In the genomic region with DNA sequence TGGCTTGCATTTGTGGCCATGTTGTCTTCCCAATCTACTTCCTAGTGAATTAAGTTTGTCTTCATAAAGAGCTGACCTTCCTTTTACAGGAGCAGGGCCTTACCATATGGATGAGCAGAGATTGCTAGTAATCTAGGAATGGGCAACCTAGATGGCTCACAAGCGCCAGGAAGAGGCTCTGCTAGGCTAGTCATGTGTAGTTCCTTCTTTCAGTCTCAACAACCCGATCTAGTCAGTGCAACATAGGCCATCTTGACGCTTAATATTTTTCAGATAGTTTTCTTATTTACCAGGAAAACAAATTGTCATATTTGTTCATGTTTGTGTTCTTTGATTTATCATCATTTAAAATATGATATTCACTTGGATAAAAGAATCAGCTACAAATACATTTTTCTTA, we compare ENCODE assay signal across 14 cellular contexts. TPM values are rescaled to one million over a fixed set of nuclear protein-coding genes. Genes with fewer than 3 reads are reported as not detected.
DNase-seq lines count a peak whose midpoint lies in the region; ATAC-seq and TF ChIP-seq lines count a peak whose summit lies in the region.
"Had no signal": no experiment of that assay in that cellular context is flagged by ENCODE, and none has a peak within 500 bp of the region (broad histone marks: within the 10 kb centered on the region; RNA-seq: fewer than 3 reads in every experiment).

No MANE protein-coding gene starts in this region.

- TF ChIP-seq CTCF in RWPE1 (conservative IDR thresholded peaks at IDR 0.05; ENCODE audit: low read depth) (no peak), upper lobe of left lung (IDR thresholded peaks at IDR 0.05) (no peak)

- ATAC-seq in HG02885 (IDR thresholded peaks at IDR 0.05; ENCODE audit: poor library complexity, unreplicated experiment) (peak; percentile 50), upper lobe of left lung (ENCODE audit: low FRiP score in 2 of 2) (no peak)
- ATAC-seq: K562 had no signal

- H3K9ac ChIP-seq in BLaER1 treated with 17β-estradiol and CSF1 and Interleukin-3, amounts not matched to agents 10 nM and 100 nM: no peak overlapping the region
- no peak overlapping the region for H3K9ac ChIP-seq in SK-N-MC (ENCODE audit: insufficient read length)

- peaks cover 32 to 82% (median 53%) of the 10 kb centered on the region in 11 experiments for H3K36me3 ChIP-seq in BLaER1 treated with 17β-estradiol and CSF1 and Interleukin-3, amounts not matched to agents 10 nM and 100 nM
- H3K36me3 ChIP-seq in SK-N-MC (ENCODE audit: insufficient read depth, low read length) (peaks cover 21% of the 10 kb centered on the region), upper lobe of left lung (peaks cover 3 to 30% (median 9%) of the 10 kb centered on the region in 4 donors)

- H3K27me3 ChIP-seq in BLaER1 treated with 17β-estradiol and CSF1 and Interleukin-3, amounts not matched to agents 10 nM and 100 nM: no peaks in the 10 kb centered on the region
- H3K27me3 ChIP-seq in upper lobe of left lung: no peaks in the 10 kb centered on the region

- peaks cover 0 to 11% (median 0%) of the 10 kb centered on the region in 11 experiments; a peak in 1 of 22 replicates for H3K9me3 ChIP-seq in BLaER1 treated with 17β-estradiol and CSF1 and Interleukin-3, amounts not matched to agents 10 nM and 100 nM (replicated peaks in 1 of 11)
- H3K9me3 ChIP-seq in SK-N-MC (ENCODE audit: low read depth, low read length) (no peaks in the 10 kb centered on the region), upper lobe of left lung (no peaks in the 10 kb centered on the region)
- H3K9me3 ChIP-seq: Caco-2 had no signal

- TF ChIP-seq POLR2A in upper lobe of left lung (IDR thresholded peaks at IDR 0.05): no peak

- POLR2A ChIA-PET in RWPE1 (lab: Yijun Ruan, JAX; ENCODE audit: low non-redundant PET): no interaction called here

- peaks cover 0 to 10% (median 7%) of the 10 kb centered on the region in 10 experiments; a peak in 13 of 20 replicates for H3K4me1 ChIP-seq in BLaER1 treated with 17β-estradiol and CSF1 and Interleukin-3, amounts not matched to agents 10 nM and 100 nM
- peaks cover 0 to 8% (median 0%) of the 10 kb centered on the region in 4 donors for H3K4me1 ChIP-seq in upper lobe of left lung
- H3K4me1 ChIP-seq: Caco-2 had no signal

- WGBS in upper lobe of left lung, 2 donors: 95 to 96% methylated on average over 3 of the region's 3 CpGs

- peak overlapping the region in 8 of 11 experiments; percentile 17 to 52 (median 32); a peak in 14 of 22 replicates for H3K4me2 ChIP-seq in BLaER1 treated with 17β-estradiol and CSF1 and Interleukin-3, amounts not matched to agents 10 nM and 100 nM

- DNase-seq in SK-N-MC (ENCODE audit: low read depth, low spot score) (no peak), RWPE1 (ENCODE audit: low spot score) (no peak), upper lobe of left lung (no peak), RKO (ENCODE audit: low spot score) (no peak)
- no peak for DNase-seq in activated CD4-positive, CD25-positive, alpha-beta regulatory T cell (lab: John Stamatoyannopoulos, UW)
- DNase-seq: Caco-2; CD4-positive, alpha-beta T cell; H9; IMR-90 had no signal

- H3K4me3 ChIP-seq in BLaER1 treated with 17β-estradiol and CSF1 and Interleukin-3, amounts not matched to agents 10 nM and 100 nM: no peak overlapping the region
- H3K4me3 ChIP-seq in SK-N-MC (no peak overlapping the region), upper lobe of left lung (no peak overlapping the region)
- H3K4me3 ChIP-seq: K562 had no signal

- peaks cover 0 to 27% (median 0%) of the 10 kb centered on the region in 11 experiments; a peak in 3 of 22 replicates for H4K20me1 ChIP-seq in BLaER1 treated with 17β-estradiol and CSF1 and Interleukin-3, amounts not matched to agents 10 nM and 100 nM

- TF ChIP-seq EP300 in upper lobe of left lung (IDR thresholded peaks at IDR 0.05): no peak

- no peak overlapping the region for H3K27ac ChIP-seq in BLaER1 treated with 17β-estradiol and CSF1 and Interleukin-3, amounts not matched to agents 10 nM and 100 nM
- H3K27ac ChIP-seq in SK-N-MC (peak overlapping the region; percentile 94; the same call in 1 of the 2 replicates), RWPE1 (no peak overlapping the region), upper lobe of left lung (no peak overlapping the region)
- H3K27ac ChIP-seq: C4-2B had no signal

- CTCF ChIA-PET in RWPE1 (lab: Yijun Ruan, JAX): no interaction called here

RNA-seq across cellular contexts. Expression of gene TPH2, which starts 48.2 kb away (rescaled TPM):
- total RNA-seq in upper lobe of left lung: under 1 TPM in 1 of 6 donors, not detected in 5; 0.61 TPM
- total RNA-seq: B cell; Caco-2; CD4-positive, alpha-beta T cell; IMR-90 had no signal

RNA-seq across cellular contexts. Expression of gene TBC1D15, which starts 50.9 kb away (rescaled TPM):
- total RNA-seq in upper lobe of left lung: 10 to 100 TPM; 25.1 to 71.6 (median 44.3) TPM
